30 cellular contexts compared by ENCODE assay signal in genomic region chr17:76166906-76167305, GRCh38. TPM values are rescaled to one million over a fixed set of nuclear protein-coding genes. Genes with fewer than 3 reads are reported as not detected.
"Had no signal": no experiment of that assay in that cellular context is flagged by ENCODE, and none has a peak within 500 bp of the region (broad histone marks: within the 10 kb centered on the region; RNA-seq: fewer than 3 reads in every experiment).

No MANE protein-coding gene starts in this region.

- H3K27ac ChIP-seq: ascending aorta, brain microvascular endothelial cell, esophagus muscularis mucosa, gastrocnemius medialis, heart left ventricle, left lung, psoas muscle, skin epidermis, stomach, upper lobe of left lung, WERI-Rb-1 had no signal

- H3K36me3 ChIP-seq: ascending aorta, brain microvascular endothelial cell, esophagus muscularis mucosa, heart left ventricle, left lung, stomach, upper lobe of left lung had no signal

- H3K9me3 Mint-ChIP-seq: activated CD8-positive, alpha-beta T cell treated with anti-CD3 and anti-CD28 coated beads for 36 hours; activated naive CD4-positive, alpha-beta T cell treated with anti-CD3 and anti-CD28 coated beads, Interleukin-2, amount 50 U/mL, for 24 hours; effector memory CD8-positive, alpha-beta T cell; naive B cell had no signal

- H3K27me3 Mint-ChIP-seq: activated CD4-positive, alpha-beta T cell treated with anti-CD3 and anti-CD28 coated beads, Interleukin-2, amount 10 ng/mL, durations not matched to agents 7 days and 5 days; activated CD8-positive, alpha-beta memory T cell treated with anti-CD3 and anti-CD28 coated beads, Interleukin-2, amount 10 ng/mL, durations not matched to agents 7 days and 5 days; activated CD8-positive, alpha-beta T cell treated with anti-CD3 and anti-CD28 coated beads for 36 hours; activated naive CD4-positive, alpha-beta T cell treated with anti-CD3 and anti-CD28 coated beads, Interleukin-2, amount 50 U/mL, for 24 hours; effector memory CD8-positive, alpha-beta T cell; naive B cell had no signal

- H3K4me1 ChIP-seq: ascending aorta, esophagus muscularis mucosa, gastrocnemius medialis, heart left ventricle, left lung, psoas muscle, stomach, upper lobe of left lung had no signal

- H3K9me3 ChIP-seq: ascending aorta, esophagus muscularis mucosa, gastrocnemius medialis, heart left ventricle, left lung, psoas muscle, stomach, upper lobe of left lung had no signal

- H3K27me3 ChIP-seq: ascending aorta, brain microvascular endothelial cell, esophagus muscularis mucosa, gastrocnemius medialis, heart left ventricle, left lung, stomach, upper lobe of left lung had no signal

- H3K36me3 Mint-ChIP-seq: naive B cell had no signal

- H3K4me3 ChIP-seq: ascending aorta, esophagus muscularis mucosa, gastrocnemius medialis, heart left ventricle, left lung, lung, psoas muscle, skin epidermis, stomach, upper lobe of left lung had no signal

- DNase-seq: activated CD4-positive, alpha-beta T cell treated with anti-CD3 and anti-CD28 coated beads, Interleukin-2, amount 10 ng/mL, durations not matched to agents 7 days and 5 days; activated CD4-positive, CD25-positive, alpha-beta regulatory T cell treated with anti-CD3 and anti-CD28 coated beads, Interleukin-2, amount 50 U/mL, for 72 hours; activated CD8-positive, alpha-beta memory T cell treated with anti-CD3 and anti-CD28 coated beads, Interleukin-2, amount 10 ng/mL, durations not matched to agents 7 days and 5 days; activated CD8-positive, alpha-beta T cell treated with anti-CD3 and anti-CD28 coated beads for 36 hours; activated gamma-delta T cell treated with Interleukin-2 at 50 U/mL for 16 hours; activated T-cell treated with anti-CD3 and anti-CD28 coated beads for 4 hours; brain microvascular endothelial cell; central memory CD4-positive, alpha-beta T cell; effector memory CD8-positive, alpha-beta T cell; gastrocnemius medialis; kidney; left lung; naive B cell; psoas muscle; right cardiac atrium; stimulated activated CD4-positive, alpha-beta T cell treated with anti-CD3 and anti-CD28 coated beads, Interleukin-1b, Interleukin-23, amount 100 ng/mL, for 48 hours; stomach; T-helper 1 cell; upper lobe of left lung; WERI-Rb-1 had no signal

- H3K4me3 Mint-ChIP-seq: activated CD4-positive, alpha-beta T cell treated with anti-CD3 and anti-CD28 coated beads, Interleukin-2, amount 10 ng/mL, durations not matched to agents 7 days and 5 days; activated CD8-positive, alpha-beta memory T cell treated with anti-CD3 and anti-CD28 coated beads, Interleukin-2, amount 10 ng/mL, durations not matched to agents 7 days and 5 days; activated CD8-positive, alpha-beta T cell treated with anti-CD3 and anti-CD28 coated beads for 36 hours; activated naive CD4-positive, alpha-beta T cell treated with anti-CD3 and anti-CD28 coated beads, Interleukin-2, amount 50 U/mL, for 24 hours; effector memory CD8-positive, alpha-beta T cell; naive B cell had no signal

- ATAC-seq: activated CD8-positive, alpha-beta memory T cell treated with anti-CD3 and anti-CD28 coated beads, Interleukin-2, amount 10 ng/mL, durations not matched to agents 7 days and 5 days; effector memory CD8-positive, alpha-beta T cell; gastrocnemius medialis; heart left ventricle; left lung; psoas muscle; right cardiac atrium had no signal

RNA-seq across cellular contexts. Expression of gene FOXJ1, which starts 25.9 kb away (rescaled TPM):
- total RNA-seq: ascending aorta, dermis microvascular lymphatic vessel endothelial cell, endothelial cell of umbilical vein, heart left ventricle, mucosa of gallbladder, osteoblast, right cardiac atrium had no signal
- polyA plus RNA-seq: endothelial cell of umbilical vein, heart left ventricle, right cardiac atrium had no signal
